In the genomic region with DNA sequence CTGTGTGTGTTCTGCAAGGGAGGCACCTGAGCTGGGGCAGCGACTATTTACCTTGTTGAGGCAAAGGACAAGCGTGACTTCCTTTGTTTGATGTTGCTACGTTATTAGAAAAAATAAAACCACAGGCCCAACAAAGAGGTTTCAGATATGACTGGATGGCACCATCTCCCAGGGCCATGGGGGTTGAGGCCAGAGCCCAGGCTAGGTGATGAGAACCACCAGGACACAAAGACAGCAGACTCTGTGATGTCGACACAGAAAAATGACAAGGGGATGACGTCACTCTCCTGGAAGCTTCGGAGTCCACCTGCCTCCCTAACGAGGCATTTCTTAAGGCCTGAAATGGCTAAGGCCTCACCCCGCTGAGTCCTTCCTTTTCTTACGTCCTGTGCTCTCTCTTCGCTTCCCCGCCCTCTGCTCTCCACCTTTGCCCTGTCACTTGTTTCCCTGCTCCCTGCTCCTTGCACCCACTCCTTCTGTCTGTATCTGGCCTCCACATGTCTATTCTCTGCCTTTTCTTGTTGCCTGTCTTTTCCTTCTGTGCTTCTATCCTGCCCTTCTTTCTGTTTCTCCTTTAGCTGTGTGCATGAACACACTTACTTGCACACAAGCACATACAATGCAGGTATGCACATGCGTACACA, we compare ENCODE assay signal across 7 cellular contexts.
DNase-seq lines count a peak whose midpoint lies in the region; ATAC-seq, FAIRE-seq and TF ChIP-seq lines count a peak whose summit lies in the region.

No MANE protein-coding gene starts in this region.

- TF ChIP-seq CTCF in hepatocyte (IDR thresholded peaks at IDR 0.05; ENCODE audit: poor library complexity) (no peak), WERI-Rb-1 (IDR thresholded peaks at IDR 0.05; ENCODE audit: low read depth, low read length) (no peak)

- H3K27ac ChIP-seq in hepatocyte (peak overlapping the region; percentile 95), WERI-Rb-1 (no peak overlapping the region)

- DNase-seq in GM18507 (ENCODE audit: extremely low spot score, insufficient read length, low read depth) = no peak
- DNase-seq in SW480 (ENCODE audit: low spot score) = peak; percentile 93
- peak; percentile 80 for DNase-seq in hepatocyte (ENCODE audit: low spot score)
- DNase-seq in retina = no peak
- DNase-seq in RKO (ENCODE audit: low spot score) = no peak
- no peak for DNase-seq in WERI-Rb-1

- 58% methylated on average over 12 of the region's 12 CpGs for WGBS in hepatocyte (ENCODE audit: low lambda C conversion rate, missing lambda C conversion rate)

- H3K9me2 ChIP-seq in hepatocyte (replicated peaks; ENCODE audit: insufficient read depth) = no peaks in the 10 kb centered on the region

- no peaks in the 10 kb centered on the region for H3K79me2 ChIP-seq in hepatocyte

- ATAC-seq in HG03060 (IDR thresholded peaks at IDR 0.05; ENCODE audit: low read depth, unreplicated experiment) = peak; percentile 26

- H3K9me3 ChIP-seq in hepatocyte (ENCODE audit: low read depth) (no peaks in the 10 kb centered on the region), WERI-Rb-1 (ENCODE audit: severe bottlenecking) (no peaks in the 10 kb centered on the region)

- peak; percentile 67 for FAIRE-seq in GM18507 (lab: Jason Lieb, UNC)

- H4K20me1 ChIP-seq in hepatocyte (ENCODE audit: insufficient read depth, poor library complexity, severe bottlenecking) = no peaks in the 10 kb centered on the region

- peak overlapping the region; percentile 51 for H3K4me2 ChIP-seq in hepatocyte

- H2AFZ ChIP-seq in hepatocyte = peak overlapping the region; percentile 1

- H3K4me3 ChIP-seq in hepatocyte (no peak overlapping the region), WERI-Rb-1 (ENCODE audit: low read depth, low read length) (no peak overlapping the region)

- H3K27me3 ChIP-seq in hepatocyte (no peaks in the 10 kb centered on the region), WERI-Rb-1 (ENCODE audit: insufficient read depth, low read depth, severe bottlenecking) (no peaks in the 10 kb centered on the region)

- no peaks in the 10 kb centered on the region for H3K36me3 ChIP-seq in hepatocyte (replicated peaks; ENCODE audit: insufficient read depth, low read depth)
- H3K36me3 ChIP-seq in WERI-Rb-1 = no peaks in the 10 kb centered on the region

- peaks cover 44% of the 10 kb centered on the region for H3K4me1 ChIP-seq in hepatocyte (ENCODE audit: insufficient read depth)

Comparison
In these comparisons a context has a peak if more than half of its experiments do, and no peak if none do; other contexts are left out.
1. DNase-seq: peak in SW480 (single experiment) and hepatocyte (single experiment); none in GM18507 (single experiment), retina (single experiment), RKO (single experiment) and WERI-Rb-1 (single experiment).